12 cellular contexts compared by ENCODE assay signal in the genomic region with DNA sequence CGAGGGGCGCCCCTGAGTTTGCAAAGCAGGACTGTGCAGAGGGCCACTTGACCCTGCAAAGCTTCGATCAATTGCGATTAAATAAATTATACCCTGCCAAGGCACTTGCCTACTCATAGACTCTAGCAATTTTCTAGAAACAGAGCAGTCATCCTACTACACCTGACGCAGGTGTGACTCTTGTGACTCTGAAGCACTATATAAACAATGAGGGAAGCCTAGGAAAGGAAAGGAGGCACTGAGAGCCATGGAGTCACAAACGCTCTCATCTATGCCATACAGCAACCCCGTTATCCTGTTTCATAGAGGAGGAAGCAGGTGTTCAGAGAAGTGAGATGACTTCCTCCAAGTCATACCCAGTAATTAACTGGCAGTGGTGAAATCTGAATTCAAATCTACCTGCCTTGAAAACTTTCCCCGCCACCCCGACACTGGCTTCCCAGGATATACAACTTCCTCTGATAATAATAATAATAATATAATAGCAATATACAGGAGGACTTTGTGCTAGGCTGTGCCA. TPM values are rescaled to one million over a fixed set of nuclear protein-coding genes. Genes with fewer than 3 reads are reported as not detected.
DNase-seq lines count a peak whose midpoint lies in the region; ATAC-seq, FAIRE-seq and TF ChIP-seq lines count a peak whose summit lies in the region.
"Had no signal": no experiment of that assay in that cellular context is flagged by ENCODE, and none has a peak within 500 bp of the region (broad histone marks: within the 10 kb centered on the region; RNA-seq: fewer than 3 reads in every experiment).

No MANE protein-coding gene starts in this region.

- no peaks in the 10 kb centered on the region for H3K27me3 Mint-ChIP-seq in activated CD4-positive, alpha-beta T cell treated with anti-CD3 and anti-CD28 coated beads for 36 hours

- no peaks in the 10 kb centered on the region for H3K36me3 ChIP-seq in breast epithelium
- no peaks in the 10 kb centered on the region for H3K36me3 ChIP-seq in smooth muscle cell (ENCODE audit: low read depth)
- H3K36me3 ChIP-seq: vagina had no signal

- H3K36me3 Mint-ChIP-seq in activated CD4-positive, alpha-beta T cell treated with anti-CD3 and anti-CD28 coated beads for 36 hours (ENCODE audit: low read depth), result peaks cover 14% of the 10 kb centered on the region

- H3K4me3 ChIP-seq in breast epithelium (no peak overlapping the region), smooth muscle cell (no peak overlapping the region)
- H3K4me3 ChIP-seq: vagina had no signal

- CTCF ChIA-PET in activated CD4-positive, alpha-beta T cell treated with anti-CD3 and anti-CD28 coated beads for 36 hours (lab: Charles Lee), result interaction anchor here (16.2 kb wide), 1 partner anchor 13 kb away, joined by 270 read pairs; a partner anchor contains a TSS

- FAIRE-seq in GM12892 (lab: Jason Lieb, UNC), result no peak

- H3K27me3 ChIP-seq in breast epithelium (no peaks in the 10 kb centered on the region), smooth muscle cell (ENCODE audit: low read depth) (no peaks in the 10 kb centered on the region)
- H3K27me3 ChIP-seq: vagina had no signal

- H3K4me1 ChIP-seq in breast epithelium (peaks cover 7 to 20% of the 10 kb centered on the region in 2 donors), smooth muscle cell (ENCODE audit: low read depth) (peaks cover 24% of the 10 kb centered on the region)

- peaks cover 100% of the 10 kb centered on the region for H4K20me1 ChIP-seq in smooth muscle cell (ENCODE audit: low read depth)

- H3K9me3 Mint-ChIP-seq in activated CD4-positive, alpha-beta T cell treated with anti-CD3 and anti-CD28 coated beads for 36 hours (ENCODE audit: low read depth), result no peaks in the 10 kb centered on the region

- H3K9me3 ChIP-seq in breast epithelium, result no peaks in the 10 kb centered on the region
- H3K9me3 ChIP-seq in smooth muscle cell (replicated peaks; ENCODE audit: low read depth), result no peaks in the 10 kb centered on the region
- H3K9me3 ChIP-seq: vagina had no signal

- no peak overlapping the region for H3K9ac ChIP-seq in smooth muscle cell (ENCODE audit: low read depth)

- TF ChIP-seq CTCF in breast epithelium (IDR thresholded peaks at IDR 0.05) (no peak), smooth muscle cell (IDR thresholded peaks at IDR 0.05; ENCODE audit: borderline replicate concordance, insufficient read depth, poor library complexity, severe bottlenecking) (no peak), omental fat pad (IDR thresholded peaks at IDR 0.05) (no peak)

- WGBS in smooth muscle cell (ENCODE audit: low lambda C conversion rate), result 95% methylated on average over 9 of the region's 9 CpGs

- TF ChIP-seq POLR2A in breast epithelium (IDR thresholded peaks at IDR 0.05), result no peak
- TF ChIP-seq POLR2A in GM12892 (IDR thresholded peaks at IDR 0.05; ENCODE audit: low read depth, low read length), result no peak

- peak overlapping the region; percentile 8 for H3K4me3 Mint-ChIP-seq in activated CD4-positive, alpha-beta T cell treated with anti-CD3 and anti-CD28 coated beads for 36 hours

- H2AFZ ChIP-seq in smooth muscle cell (ENCODE audit: low read depth), result no peak overlapping the region

- peaks cover 30% of the 10 kb centered on the region for H3F3A ChIP-seq in smooth muscle cell (ENCODE audit: low read depth)

- intact Hi-C loops in activated CD4-positive, alpha-beta T cell treated with anti-CD3 and anti-CD28 coated beads for 36 hours (cut with DNase I, micrococcal nuclease), result loop anchor here (5.0 to 10.0 kb wide), 3 partner anchors 130 to 807 kb away; a partner anchor contains a TSS
- intact Hi-C loops in breast epithelium (cut with DNase I; ENCODE audit: low total_unique reads), result no loop called here

- peak overlapping the region; percentile 82 for H3K27ac Mint-ChIP-seq in activated CD4-positive, alpha-beta T cell treated with anti-CD3 and anti-CD28 coated beads for 36 hours

- POLR2A ChIA-PET in activated CD4-positive, alpha-beta T cell treated with anti-CD3 and anti-CD28 coated beads for 36 hours (lab: Charles Lee), result interaction anchor here (3.6 kb wide), 1 partner anchor 13 kb away, joined by 19 read pairs; no protein-coding TSS in a partner anchor

- H3K4me1 Mint-ChIP-seq in activated CD4-positive, alpha-beta T cell treated with anti-CD3 and anti-CD28 coated beads for 36 hours, result peaks cover 100% of the 10 kb centered on the region

- H3K27ac ChIP-seq in breast epithelium (peak overlapping the region; percentile 56 to 76), smooth muscle cell (ENCODE audit: low read depth) (peak overlapping the region; percentile 88)

- no peak for DNase-seq in activated CD4-positive, alpha-beta T cell treated with anti-CD3 and anti-CD28 coated beads for 36 hours
- no peak for DNase-seq in activated CD4-positive, alpha-beta T cell treated with anti-CD3 and anti-CD28 coated beads for 1 hour
- DNase-seq in NCI-H2227 (lab: John Stamatoyannopoulos, UW; ENCODE audit: unreplicated experiment) (peak; percentile 60), breast epithelium (ENCODE audit: low spot score in 2 of 2) (no peak), smooth muscle cell (lab: John Stamatoyannopoulos, UW; ENCODE audit: unreplicated experiment) (no peak), GM12892 (ENCODE audit: insufficient read length) (no peak), omental fat pad (ENCODE audit: low spot score) (no peak)
- DNase-seq: activated effector memory CD4-positive, alpha-beta T cell treated with Interleukin-2 at 50 U/mL for 16 hours; NCI-H226 had no signal

- H3K79me2 ChIP-seq in smooth muscle cell (ENCODE audit: low read depth), result peaks cover 99% of the 10 kb centered on the region

- peak; percentile 5 for ATAC-seq in activated CD4-positive, alpha-beta T cell treated with anti-CD3 and anti-CD28 coated beads for 36 hours
- no peak for ATAC-seq in GM19324 (IDR thresholded peaks at IDR 0.05; ENCODE audit: low FRiP score, unreplicated experiment)
- ATAC-seq in omental fat pad (ENCODE audit: low FRiP score), result no peak
- ATAC-seq: Right ventricle myocardium inferior had no signal

- H3K4me2 ChIP-seq in smooth muscle cell, result no peak overlapping the region

RNA-seq across cellular contexts. Expression of a gene that starts 14.4 kb away (rescaled TPM):
- total RNA-seq in activated CD4-positive, alpha-beta T cell treated with anti-CD3 and anti-CD28 coated beads for 36 hours, result 10 to 100 TPM; 34.4 to 38.3 TPM
- total RNA-seq in breast epithelium, result 10 to 100 TPM; 11.0 to 45.4 (median 25.2) TPM
- total RNA-seq in smooth muscle cell, result 131 and 139 TPM in 2 replicates
- polyA plus RNA-seq in smooth muscle cell, result 90.5 and 137 TPM in 2 replicates
- polyA plus RNA-seq in GM12892 (2012; ENCODE audit: missing spikeins), result 16.9 TPM
- 10 to 100 TPM; 16.9 to 26.3 (median 21.9) TPM for total RNA-seq in omental fat pad
